Comparison of ENCODE assay signal across 21 cellular contexts in genomic region chr4:146382194-146382593, GRCh38.
"Had no signal": no experiment of that assay in that cellular context is flagged by ENCODE, and none has a peak within 500 bp of the region (broad histone marks: within the 10 kb centered on the region; RNA-seq: fewer than 3 reads in every experiment).

No MANE protein-coding gene starts in this region.

- H3K27ac Mint-ChIP-seq: activated CD4-positive, alpha-beta T cell treated with anti-CD3 and anti-CD28 coated beads, Interleukin-2, amount 10 ng/mL, durations not matched to agents 7 days and 5 days; activated CD8-positive, alpha-beta T cell treated with anti-CD3 and anti-CD28 coated beads, Interleukin-2, amount 10 ng/mL, durations not matched to agents 7 days and 5 days; activated naive CD8-positive, alpha-beta T cell treated with anti-CD3 and anti-CD28 coated beads, Interleukin-2, amount 50 U/mL, for 24 hours; activated T-helper 1 cell treated with anti-CD3 and anti-CD28 coated beads, Interleukin-12 subunit alpha, Interleukin-12 subunit beta, Interleukin-2, Interleukin-4 antibody, amounts not matched to agents 30 ng/mL and 10 ng/mL and 1 ng/mL, durations not matched to agents 14 hours and 24 hours and 36 hours; memory B cell; nephron had no signal

- H3K4me3 Mint-ChIP-seq: activated CD4-positive, alpha-beta T cell treated with anti-CD3 and anti-CD28 coated beads, Interleukin-2, amount 10 ng/mL, durations not matched to agents 7 days and 5 days; activated CD8-positive, alpha-beta T cell treated with anti-CD3 and anti-CD28 coated beads, Interleukin-2, amount 10 ng/mL, durations not matched to agents 7 days and 5 days; activated naive CD8-positive, alpha-beta T cell treated with anti-CD3 and anti-CD28 coated beads, Interleukin-2, amount 50 U/mL, for 24 hours; activated T-helper 1 cell treated with anti-CD3 and anti-CD28 coated beads, Interleukin-12 subunit alpha, Interleukin-12 subunit beta, Interleukin-2, Interleukin-4 antibody, amounts not matched to agents 30 ng/mL and 10 ng/mL and 1 ng/mL, durations not matched to agents 14 hours and 24 hours and 36 hours; memory B cell; nephron had no signal

- H3K9me3 ChIP-seq: neutrophil, pancreas, psoas muscle, right atrium auricular region, thyroid gland had no signal

- H3K4me1 ChIP-seq: pancreas, psoas muscle, right atrium auricular region, thyroid gland had no signal

- H3K27me3 Mint-ChIP-seq: activated CD4-positive, alpha-beta T cell treated with anti-CD3 and anti-CD28 coated beads, Interleukin-2, amount 10 ng/mL, durations not matched to agents 7 days and 5 days; activated naive CD8-positive, alpha-beta T cell treated with anti-CD3 and anti-CD28 coated beads, Interleukin-2, amount 50 U/mL, for 24 hours; memory B cell had no signal

- H3K4me3 ChIP-seq: pancreas, psoas muscle, right atrium auricular region, thyroid gland had no signal

- H3K27me3 ChIP-seq: neutrophil, pancreas, right atrium auricular region, thyroid gland had no signal

- H3K4me1 Mint-ChIP-seq: activated CD4-positive, alpha-beta T cell treated with anti-CD3 and anti-CD28 coated beads, Interleukin-2, amount 10 ng/mL, durations not matched to agents 7 days and 5 days; activated naive CD8-positive, alpha-beta T cell treated with anti-CD3 and anti-CD28 coated beads, Interleukin-2, amount 50 U/mL, for 24 hours; nephron had no signal

- H3K9me3 Mint-ChIP-seq: activated CD4-positive, alpha-beta T cell treated with anti-CD3 and anti-CD28 coated beads, Interleukin-2, amount 10 ng/mL, durations not matched to agents 7 days and 5 days; activated naive CD8-positive, alpha-beta T cell treated with anti-CD3 and anti-CD28 coated beads, Interleukin-2, amount 50 U/mL, for 24 hours; activated T-helper 1 cell treated with anti-CD3 and anti-CD28 coated beads, Interleukin-12 subunit alpha, Interleukin-12 subunit beta, Interleukin-2, Interleukin-4 antibody, amounts not matched to agents 30 ng/mL and 10 ng/mL and 1 ng/mL, durations not matched to agents 14 hours and 24 hours and 36 hours; memory B cell had no signal

- H3K27ac ChIP-seq: epithelial cell of prostate, neutrophil, pancreas, psoas muscle, right atrium auricular region, thyroid gland had no signal

- DNase-seq: activated CD4-positive, alpha-beta T cell treated with anti-CD3 and anti-CD28 coated beads, Interleukin-2, amount 10 ng/mL, durations not matched to agents 7 days and 5 days; activated CD8-positive, alpha-beta T cell treated with anti-CD3 and anti-CD28 coated beads, Interleukin-2, amount 10 ng/mL, durations not matched to agents 7 days and 5 days; activated gamma-delta T cell; activated naive CD4-positive, alpha-beta T cell treated with anti-CD3 and anti-CD28 coated beads, Interleukin-2, amount 50 U/mL, for 16 hours; activated naive CD8-positive, alpha-beta T cell treated with anti-CD3 and anti-CD28 coated beads, Interleukin-2, amount 50 U/mL, for 24 hours; cerebellar nuclear complex; cortex of kidney; foreskin fibroblast; left colon; pancreas; psoas muscle; stimulated activated CD4-positive, alpha-beta T cell treated with anti-CD3 and anti-CD28 coated beads, Interleukin-4, amount 100 ng/mL, for 24 hours; stimulated activated naive CD8-positive, alpha-beta T cell treated with anti-CD3 and anti-CD28 coated beads, Interleukin-15, Interleukin-2, amounts not matched to agents 100 U/mL and 50 U/mL, for 24 hours; thyroid gland had no signal

- FAIRE-seq: keratinocyte, pancreas had no signal

- H3K36me3 ChIP-seq: neutrophil, pancreas, right atrium auricular region, thyroid gland had no signal
